Comparison of ENCODE assay signal across 14 cellular contexts in the genomic region with DNA sequence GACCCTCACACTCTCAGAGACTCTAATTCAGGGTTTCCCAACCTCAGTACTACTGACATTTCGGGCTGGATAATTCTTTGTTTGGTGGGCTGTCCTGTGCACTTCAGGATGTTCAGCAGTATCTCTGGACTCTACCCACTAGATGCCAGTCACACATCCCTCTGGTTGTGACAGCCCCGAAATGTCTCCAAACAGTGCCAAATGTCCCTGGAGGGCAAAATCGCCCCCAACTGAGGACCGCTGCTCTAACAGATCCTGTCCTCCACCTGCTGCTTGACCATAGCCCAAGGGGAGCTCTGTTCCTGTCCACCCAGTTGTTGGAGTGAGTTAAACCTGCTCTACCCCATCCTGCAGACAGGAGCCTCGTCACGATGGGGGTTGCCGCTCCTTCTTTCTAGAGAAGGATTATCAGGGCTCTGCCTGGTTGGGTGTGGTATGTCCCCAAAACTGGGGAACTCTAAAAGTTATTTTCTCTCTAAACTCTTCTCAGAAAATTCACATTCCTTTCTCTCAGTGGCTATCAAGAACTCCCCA.
DNase-seq lines count a peak whose midpoint lies in the region; ATAC-seq, FAIRE-seq and TF ChIP-seq lines count a peak whose summit lies in the region.
"Had no signal": no experiment of that assay in that cellular context is flagged by ENCODE, and none has a peak within 500 bp of the region (broad histone marks: within the 10 kb centered on the region; RNA-seq: fewer than 3 reads in every experiment).

No MANE protein-coding gene starts in this region.

- H3K9me3 ChIP-seq in kidney (ENCODE audit: control insufficient read depth in 1 of 2, low read length in 2 of 2), result no peaks in the 10 kb centered on the region
- H3K9me3 ChIP-seq: SJSA1 had no signal

- FAIRE-seq in bronchial epithelial cell (lab: Jason Lieb, UNC) (peak; percentile 13), kidney (lab: Jason Lieb, UNC) (no peak)

- H3K4me3 ChIP-seq in bronchial epithelial cell (ENCODE audit: low read depth, low read length) (no peak overlapping the region), kidney (ENCODE audit: low read length in 2 of 2) (no peak overlapping the region)
- H3K4me3 ChIP-seq: SJSA1 had no signal

- no peaks in the 10 kb centered on the region for H3K4me1 ChIP-seq in kidney (ENCODE audit: control insufficient read depth in 1 of 2, insufficient read depth in 1 of 2, low read depth in 1 of 2, low read length in 2 of 2)

- no peak overlapping the region for H3K9ac ChIP-seq in kidney (ENCODE audit: low read length in 2 of 2)

- no peaks in the 10 kb centered on the region for H3K27me3 ChIP-seq in bronchial epithelial cell (ENCODE audit: control insufficient read depth, insufficient read depth, low read length)
- H3K27me3 ChIP-seq: SJSA1 had no signal

- CTCF ChIA-PET in T-cell (lab: Charles Lee), result no interaction called here

- H3K27me3 Mint-ChIP-seq in progenitor cell of endocrine pancreas (no peaks in the 10 kb centered on the region), T-cell (peaks cover 6 to 23% of the 10 kb centered on the region in 2 donors)
- H3K27me3 Mint-ChIP-seq: CD4-positive, CD25-positive, alpha-beta regulatory T cell had no signal

- TF ChIP-seq CTCF in bronchial epithelial cell (IDR thresholded peaks at IDR 0.05; ENCODE audit: insufficient read depth, low read length, severe bottlenecking) (no peak), kidney (IDR thresholded peaks at IDR 0.05; ENCODE audit: borderline replicate concordance, extremely low read depth, insufficient read depth) (no peak), progenitor cell of endocrine pancreas (IDR thresholded peaks at IDR 0.05; ENCODE audit: unreplicated experiment) (no peak)

- peaks cover 1% of the 10 kb centered on the region for H3K36me3 ChIP-seq in bronchial epithelial cell (ENCODE audit: control insufficient read depth, insufficient read depth, low read length)
- peaks cover 0 to 4% of the 10 kb centered on the region in 2 donors for H3K36me3 ChIP-seq in kidney (ENCODE audit: control insufficient read depth in 1 of 2, insufficient read depth in 2 of 2, low read length in 2 of 2)

- no peak for ATAC-seq in T-cell (replicated peaks in 1 of 4)

- no peaks in the 10 kb centered on the region for H3K36me3 Mint-ChIP-seq in progenitor cell of endocrine pancreas (ENCODE audit: insufficient read depth)
- no peaks in the 10 kb centered on the region for H3K36me3 Mint-ChIP-seq in T-cell
- H3K36me3 Mint-ChIP-seq: CD4-positive, CD25-positive, alpha-beta regulatory T cell had no signal

- DNase-seq in bronchial epithelial cell (ENCODE audit: low read depth) (no peak), kidney (peak; percentile 25), progenitor cell of endocrine pancreas (ENCODE audit: low spot score, unreplicated experiment) (no peak), NCI-H524 (lab: John Stamatoyannopoulos, UW) (no peak), C1 segment of cervical spinal cord (lab: John Stamatoyannopoulos, UW) (no peak), T-cell (no peak)
- DNase-seq in activated T-cell treated with anti-CD3 and anti-CD28 coated beads, Interleukin-2, amount 50 U/mL, for 1 hour, result no peak
- DNase-seq: CD4-positive, CD25-positive, alpha-beta regulatory T cell; NCI-H1930; NCI-H446; NCI-H748 treated with DMSO at 0.1 percent for 48 hours had no signal

- H3K4me3 Mint-ChIP-seq in progenitor cell of endocrine pancreas (ENCODE audit: low read depth) (no peak overlapping the region), T-cell (no peak overlapping the region)
- H3K4me3 Mint-ChIP-seq: CD4-positive, CD25-positive, alpha-beta regulatory T cell; H9 had no signal

- H3K27ac Mint-ChIP-seq in progenitor cell of endocrine pancreas (peak overlapping the region; percentile 81), T-cell (no peak overlapping the region)
- H3K27ac Mint-ChIP-seq: CD4-positive, CD25-positive, alpha-beta regulatory T cell had no signal

- no peak overlapping the region for H3K27ac ChIP-seq in kidney (ENCODE audit: low read depth in 2 of 2, low read length in 2 of 2)
- H3K27ac ChIP-seq: RWPE1, SJSA1 had no signal

- POLR2A ChIA-PET in T-cell (lab: Charles Lee), result no interaction called here

- intact Hi-C loops in kidney (cut with DNase I), result no loop called here

- H3K9me3 Mint-ChIP-seq in progenitor cell of endocrine pancreas (ENCODE audit: low read depth) (no peaks in the 10 kb centered on the region), T-cell (peaks cover 0 to 1% (median 0%) of the 10 kb centered on the region in 3 donors)

- H3K4me1 Mint-ChIP-seq in progenitor cell of endocrine pancreas (ENCODE audit: low read depth) (peaks cover 45% of the 10 kb centered on the region), T-cell (no peaks in the 10 kb centered on the region)
- H3K4me1 Mint-ChIP-seq: CD4-positive, CD25-positive, alpha-beta regulatory T cell had no signal
